ENCODE assay signal across 18 cellular contexts in the genomic region with DNA sequence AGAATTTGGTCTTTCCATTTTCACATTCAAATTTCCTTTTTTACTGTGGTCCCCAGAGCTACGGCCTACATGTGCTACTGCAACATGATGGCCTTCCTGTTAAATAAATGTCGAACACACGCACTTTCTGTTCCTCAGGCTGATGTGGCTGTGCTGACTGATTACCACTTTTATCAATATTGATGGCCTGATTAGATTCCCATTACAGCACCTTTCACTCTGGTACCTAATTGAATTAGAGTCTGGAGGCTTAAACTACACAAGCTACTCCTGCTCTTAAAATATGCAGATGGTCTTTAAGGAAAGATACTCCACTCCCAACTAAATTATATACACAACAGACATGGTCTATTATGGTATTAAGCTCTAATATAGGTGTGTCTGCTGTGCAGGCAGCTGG.
"Had no signal": no experiment of that assay in that cellular context is flagged by ENCODE, and none has a peak within 500 bp of the region (broad histone marks: within the 10 kb centered on the region; RNA-seq: fewer than 3 reads in every experiment).

No MANE protein-coding gene starts in this region.

- ATAC-seq: foreskin keratinocyte; gastroesophageal sphincter; heart right ventricle; left cardiac atrium; left lung; left ventricle myocardium superior; lower lobe of right lung; mucosa of descending colon; naive thymus-derived CD8-positive, alpha-beta T cell had no signal

- H3K4me1 Mint-ChIP-seq: mesothelial cell of epicardium; naive B cell; naive thymus-derived CD8-positive, alpha-beta T cell had no signal

- H3K27ac Mint-ChIP-seq: mesothelial cell of epicardium; naive thymus-derived CD8-positive, alpha-beta T cell had no signal

- H3K27me3 Mint-ChIP-seq: naive B cell; naive thymus-derived CD8-positive, alpha-beta T cell had no signal

- H3K36me3 Mint-ChIP-seq: naive B cell; naive thymus-derived CD8-positive, alpha-beta T cell had no signal

- H3K4me3 Mint-ChIP-seq: mesothelial cell of epicardium; naive B cell; naive thymus-derived CD8-positive, alpha-beta T cell had no signal

- DNase-seq: dermis blood vessel endothelial cell; dorsolateral prefrontal cortex; effector CD4-positive, alpha-beta T cell; effector memory CD4-positive, alpha-beta T cell; foreskin keratinocyte; head of caudate nucleus; heart right ventricle; hippocampal formation; left cardiac atrium; left lung; left ventricle myocardium superior; lower lobe of right lung; mesenchymal stem cell; mucosa of descending colon; naive B cell; naive thymus-derived CD8-positive, alpha-beta T cell had no signal
